In genomic region chr4:48375651-48376291, GRCh38 we compare ENCODE assay signal across 9 cellular contexts. TPM values are rescaled to one million over a fixed set of nuclear protein-coding genes. Genes with fewer than 3 reads are reported as not detected.
DNase-seq lines count a peak whose midpoint lies in the region; ATAC-seq and TF ChIP-seq lines count a peak whose summit lies in the region.
"Had no signal": no experiment of that assay in that cellular context is flagged by ENCODE, and none has a peak within 500 bp of the region (broad histone marks: within the 10 kb centered on the region; RNA-seq: fewer than 3 reads in every experiment).

No MANE protein-coding gene starts in this region.

- H3K27me3 Mint-ChIP-seq in endodermal cell (ENCODE audit: insufficient read depth) = no peaks in the 10 kb centered on the region

- TF ChIP-seq CTCF in endodermal cell (conservative IDR thresholded peaks at IDR 0.05) (no peak), prostate gland (IDR thresholded peaks at IDR 0.05) (no peak)

- H3K4me3 ChIP-seq in endodermal cell (ENCODE audit: low read length) = no peak overlapping the region
- no peak overlapping the region for H3K4me3 ChIP-seq in prostate gland
- H3K4me3 ChIP-seq in right cardiac atrium (ENCODE audit: low read length) = no peak overlapping the region

- H3K9me3 ChIP-seq in endodermal cell (ENCODE audit: control insufficient read depth, low read length) = no peaks in the 10 kb centered on the region
- H3K9me3 ChIP-seq in prostate gland = no peaks in the 10 kb centered on the region
- H3K9me3 ChIP-seq in right cardiac atrium (ENCODE audit: control insufficient read depth, low read length) = no peaks in the 10 kb centered on the region

- H3K9me3 Mint-ChIP-seq in endodermal cell = no peaks in the 10 kb centered on the region

- H3K27ac ChIP-seq in endodermal cell (ENCODE audit: low read depth, low read length) = no peak overlapping the region
- peak overlapping the region; percentile 27 to 37 for H3K27ac ChIP-seq in prostate gland
- H3K27ac ChIP-seq in right cardiac atrium (ENCODE audit: low read length) = no peak overlapping the region

- H3K9ac ChIP-seq in endodermal cell (ENCODE audit: extremely low read depth, low read length, poor library complexity, severe bottlenecking) = no peak overlapping the region

- peak overlapping the region; percentile 52 for H3K27ac Mint-ChIP-seq in endodermal cell

- no peak for TF ChIP-seq POLR2A in prostate gland (IDR thresholded peaks at IDR 0.05)

- peak; percentile 15 for DNase-seq in GM03348 (ENCODE audit: low spot score)
- peak; percentile 76 for DNase-seq in NCI-H2196 treated with DMSO at 0.1 percent for 48 hours (lab: John Stamatoyannopoulos, UW; ENCODE audit: unreplicated experiment)
- no peak for DNase-seq in endodermal cell
- DNase-seq in prostate gland (ENCODE audit: low spot score) = peak; percentile 49
- DNase-seq in NCI-H1694 treated with DMSO at 0.1 percent for 48 hours (lab: John Stamatoyannopoulos, UW) = no peak
- no peak for DNase-seq in left ventricle myocardium superior
- no peak for DNase-seq in right cardiac atrium
- DNase-seq: activated CD4-positive, alpha-beta T cell treated with anti-CD3 and anti-CD28 coated beads for 4 hours had no signal

- H3K36me3 ChIP-seq in endodermal cell (ENCODE audit: control insufficient read depth, insufficient read depth, low read length) (peaks cover 34% of the 10 kb centered on the region), prostate gland (no peaks in the 10 kb centered on the region)

- no peaks in the 10 kb centered on the region for H3K27me3 ChIP-seq in endodermal cell (ENCODE audit: control insufficient read depth, insufficient read depth, low read length, poor library complexity, severe bottlenecking)
- H3K27me3 ChIP-seq in prostate gland (replicated peaks; ENCODE audit: insufficient read depth) = no peaks in the 10 kb centered on the region
- no peaks in the 10 kb centered on the region for H3K27me3 ChIP-seq in right cardiac atrium (ENCODE audit: control insufficient read depth, insufficient read depth)

- H3K4me3 Mint-ChIP-seq in endodermal cell = no peak overlapping the region

- ATAC-seq in left ventricle myocardium superior (no peak), HG03457 (IDR thresholded peaks at IDR 0.05; ENCODE audit: unreplicated experiment) (no peak), right cardiac atrium (no peak)

- peaks cover 8% of the 10 kb centered on the region for H3K4me1 Mint-ChIP-seq in endodermal cell

- no peaks in the 10 kb centered on the region for H3K4me1 ChIP-seq in endodermal cell (ENCODE audit: control insufficient read depth, insufficient read depth, low read length)
- no peaks in the 10 kb centered on the region for H3K4me1 ChIP-seq in prostate gland (replicated peaks)
- peaks cover 3% of the 10 kb centered on the region for H3K4me1 ChIP-seq in right cardiac atrium (ENCODE audit: control insufficient read depth, insufficient read depth, low read length)

- H3K36me3 Mint-ChIP-seq in endodermal cell (ENCODE audit: low read depth) = peaks cover 9% of the 10 kb centered on the region

- intact Hi-C loops in prostate gland (cut with DNase I) = no loop called here
- intact Hi-C loops in left ventricle myocardium superior (cut with micrococcal nuclease) = no loop called here
- intact Hi-C loops in right cardiac atrium (cut with DNase I) = no loop called here

- 78 to 87% methylated on average over 5 to 6 of the region's 6 CpGs for WGBS in endodermal cell (ENCODE audit: insufficient coverage in 1 of 2, insufficient read length in 1 of 2), 2 experiments
- 52% methylated on average over 6 of the region's 6 CpGs for WGBS in prostate gland
- WGBS in right cardiac atrium = 92% methylated on average over 6 of the region's 6 CpGs

RNA-seq across cellular contexts. Expression of gene SLAIN2, which starts 34.4 kb away (rescaled TPM):
- total RNA-seq in endodermal cell (10 to 100 TPM; 42.1 to 49.8 TPM), prostate gland (100 to 1,000 TPM in 1 of 2 donors, 10 to 100 TPM in 1; 95.1 to 119 TPM), left ventricle myocardium superior (122 TPM), right cardiac atrium (100 to 1,000 TPM; 119 to 123 (median 120) TPM)
- 40.0 TPM for polyA plus RNA-seq in endodermal cell (2013, experiment 1 of 2)
- polyA plus RNA-seq in endodermal cell (2013, experiment 2 of 2) = 40.0 TPM
- 46.1 TPM for polyA plus RNA-seq in right cardiac atrium

Comparison
In these comparisons a context has a peak if more than half of its experiments do, and no peak if none do; other contexts are left out.
1. DNase-seq: peak in GM03348 (single experiment), NCI-H2196 treated with DMSO at 0.1 percent for 48 hours (single experiment) and prostate gland (single experiment); none in endodermal cell (single experiment), NCI-H1694 treated with DMSO at 0.1 percent for 48 hours (single experiment), left ventricle myocardium superior (single experiment) and right cardiac atrium (0 of 3).
2. H3K27ac ChIP-seq: peak in prostate gland (2 of 2); none in endodermal cell (single experiment) and right cardiac atrium (single experiment).